Comparison of ENCODE assay signal across 29 cellular contexts in the genomic region with DNA sequence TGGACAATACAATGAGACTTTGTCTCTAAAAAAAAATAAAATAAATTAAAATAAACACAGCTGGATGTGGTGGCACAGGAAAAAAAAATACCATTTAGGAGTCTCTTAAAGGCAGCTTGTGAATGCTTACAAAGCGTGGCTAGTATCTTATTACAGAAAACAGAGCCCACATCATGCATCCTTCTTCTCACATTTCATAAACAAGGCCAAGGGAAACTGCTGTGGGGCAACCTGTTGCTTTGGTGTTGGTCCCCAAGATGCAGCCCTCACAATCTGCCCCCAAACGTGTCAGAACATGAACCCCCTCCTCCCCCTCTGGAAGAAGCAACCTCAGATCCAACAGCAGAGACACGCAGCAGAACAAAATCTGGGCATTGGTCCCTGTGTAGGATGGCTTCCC. TPM values are rescaled to one million over a fixed set of nuclear protein-coding genes. Genes with fewer than 3 reads are reported as not detected.
DNase-seq lines count a peak whose midpoint lies in the region; ATAC-seq and TF ChIP-seq lines count a peak whose summit lies in the region.
"Had no signal": no experiment of that assay in that cellular context is flagged by ENCODE, and none has a peak within 500 bp of the region (broad histone marks: within the 10 kb centered on the region; RNA-seq: fewer than 3 reads in every experiment).

No MANE protein-coding gene starts in this region.

- no peak overlapping the region for H3K4me3 Mint-ChIP-seq in progenitor cell of endocrine pancreas (ENCODE audit: low read depth)
- H3K4me3 Mint-ChIP-seq in activated T-helper 17 cell treated with anti-CD3 and anti-CD28 coated beads, Interleukin-2, amount 50 U/mL, for 72 hours: no peak overlapping the region
- H3K4me3 Mint-ChIP-seq: activated CD4-positive, alpha-beta T cell treated with anti-CD3 and anti-CD28 coated beads, Interleukin-2, amount 10 ng/mL, durations not matched to agents 7 days and 5 days; activated naive CD4-positive, alpha-beta T cell treated with anti-CD3 and anti-CD28 coated beads for 36 hours; activated T-cell treated with anti-CD3 and anti-CD28 coated beads, Interleukin-2, amount 50 U/mL, for 4 hours; nephron progenitor cell had no signal

- no peak overlapping the region for H3K4me3 ChIP-seq in HEK293 (ENCODE audit: low read depth, low read length)
- H3K4me3 ChIP-seq: BLaER1 treated with 17β-estradiol and CSF1 and Interleukin-3, amounts not matched to agents 10 nM and 100 nM; breast epithelium; heart left ventricle; pancreas; PC-9; right atrium auricular region; transverse colon had no signal

- POLR2A ChIA-PET in HEK293 (lab: Yijun Ruan, JAX): no interaction called here

- no peak for TF ChIP-seq CTCF in HEK293 (tag by site-specific recombination; IDR thresholded peaks at IDR 0.05)
- no peak for TF ChIP-seq CTCF in progenitor cell of endocrine pancreas (IDR thresholded peaks at IDR 0.05; ENCODE audit: unreplicated experiment)

- H3K27ac ChIP-seq in HEK293 (ENCODE audit: extremely low read depth, low read depth, low read length): no peak overlapping the region
- H3K27ac ChIP-seq: BLaER1 treated with 17β-estradiol and CSF1 and Interleukin-3, amounts not matched to agents 10 nM and 100 nM; breast epithelium; heart left ventricle; pancreas; PC-9; right atrium auricular region; transverse colon had no signal

- peak overlapping the region; percentile 39 for H3K27ac Mint-ChIP-seq in progenitor cell of endocrine pancreas
- no peak overlapping the region for H3K27ac Mint-ChIP-seq in activated T-helper 17 cell treated with anti-CD3 and anti-CD28 coated beads, Interleukin-2, amount 50 U/mL, for 72 hours
- H3K27ac Mint-ChIP-seq: activated CD4-positive, alpha-beta T cell treated with anti-CD3 and anti-CD28 coated beads, Interleukin-2, amount 10 ng/mL, durations not matched to agents 7 days and 5 days; activated naive CD4-positive, alpha-beta T cell treated with anti-CD3 and anti-CD28 coated beads for 36 hours; nephron progenitor cell had no signal

- no peak for ATAC-seq in activated T-helper 17 cell treated with anti-CD3 and anti-CD28 coated beads, Interleukin-2, amount 50 U/mL, for 72 hours (replicated peaks)
- ATAC-seq: activated T-cell treated with anti-CD3 and anti-CD28 coated beads, Interleukin-2, amount 50 U/mL, for 4 hours; heart left ventricle; pancreas had no signal

- H3K4me1 Mint-ChIP-seq in progenitor cell of endocrine pancreas (ENCODE audit: low read depth): peaks cover 10% of the 10 kb centered on the region
- no peaks in the 10 kb centered on the region for H3K4me1 Mint-ChIP-seq in activated T-helper 17 cell treated with anti-CD3 and anti-CD28 coated beads, Interleukin-2, amount 50 U/mL, for 72 hours

- no peaks in the 10 kb centered on the region for H3K36me3 Mint-ChIP-seq in progenitor cell of endocrine pancreas (ENCODE audit: insufficient read depth)
- no peaks in the 10 kb centered on the region for H3K36me3 Mint-ChIP-seq in activated T-helper 17 cell treated with anti-CD3 and anti-CD28 coated beads, Interleukin-2, amount 50 U/mL, for 72 hours (ENCODE audit: low read depth)

- H3K4me1 ChIP-seq in HEK293 (ENCODE audit: control insufficient read depth, insufficient read depth, low read length): no peaks in the 10 kb centered on the region
- H3K4me1 ChIP-seq: BLaER1 treated with 17β-estradiol and CSF1 and Interleukin-3, amounts not matched to agents 10 nM and 100 nM; breast epithelium; Caco-2; right atrium auricular region; transverse colon had no signal

- no peaks in the 10 kb centered on the region for H3K9me3 Mint-ChIP-seq in progenitor cell of endocrine pancreas (ENCODE audit: low read depth)
- no peaks in the 10 kb centered on the region for H3K9me3 Mint-ChIP-seq in activated T-helper 17 cell treated with anti-CD3 and anti-CD28 coated beads, Interleukin-2, amount 50 U/mL, for 72 hours
- H3K9me3 Mint-ChIP-seq: activated CD4-positive, alpha-beta T cell treated with anti-CD3 and anti-CD28 coated beads, Interleukin-2, amount 10 ng/mL, durations not matched to agents 7 days and 5 days; activated naive CD4-positive, alpha-beta T cell treated with anti-CD3 and anti-CD28 coated beads for 36 hours; activated T-cell treated with anti-CD3 and anti-CD28 coated beads, Interleukin-2, amount 50 U/mL, for 4 hours; nephron progenitor cell had no signal

- H3K9me3 ChIP-seq in HEK293 (ENCODE audit: control insufficient read depth, insufficient read depth, low read depth, low read length): no peaks in the 10 kb centered on the region
- H3K9me3 ChIP-seq: BLaER1 treated with 17β-estradiol and CSF1 and Interleukin-3, amounts not matched to agents 10 nM and 100 nM; breast epithelium; Caco-2; heart left ventricle; pancreas; right atrium auricular region; transverse colon had no signal

- peak; percentile 77 for DNase-seq in NCI-H2107 (lab: John Stamatoyannopoulos, UW)
- DNase-seq in fibroblast of gingiva (ENCODE audit: low read depth): peak; percentile 75
- no peak for DNase-seq in progenitor cell of endocrine pancreas (ENCODE audit: low spot score, unreplicated experiment)
- DNase-seq in activated effector memory CD4-positive, alpha-beta T cell treated with anti-CD3 and anti-CD28 coated beads, Interleukin-2, amount 50 U/mL, for 16 hours: no peak
- DNase-seq in kidney glomerular epithelial cell (lab: John Stamatoyannopoulos, UW): no peak
- DNase-seq: activated CD4-positive, alpha-beta T cell treated with anti-CD3 and anti-CD28 coated beads, Interleukin-2, amount 10 ng/mL, durations not matched to agents 7 days and 5 days; activated naive CD4-positive, alpha-beta T cell treated with anti-CD3 and anti-CD28 coated beads for 36 hours; activated T-cell treated with anti-CD3 and anti-CD28 coated beads, Interleukin-2, amount 50 U/mL, for 4 hours; Caco-2; foreskin fibroblast; GOT3; heart left ventricle; NCI-H1105; NCI-H2081; NCI-H524 treated with DMSO at 0.1 percent for 48 hours; nephron progenitor cell; pancreas; PC-9; Right ventricle myocardium superior; stimulated activated CD4-positive, alpha-beta T cell treated with anti-CD3 and anti-CD28 coated beads, Interleukin-2, amount 100 ng/mL, for 48 hours; transverse colon had no signal

- CTCF ChIA-PET in HEK293 (lab: Yijun Ruan, JAX): interaction anchor here (0.7 to 7.3 kb wide), 3 partner anchors 16 to 152 kb away, joined by 3 to 75 read pairs (median 4); no protein-coding TSS in a partner anchor

- no peaks in the 10 kb centered on the region for H3K36me3 ChIP-seq in HEK293 (ENCODE audit: control insufficient read depth in 2 of 2, insufficient read depth in 1 of 2, low read length in 2 of 2)
- H3K36me3 ChIP-seq: BLaER1 treated with 17β-estradiol and CSF1 and Interleukin-3, amounts not matched to agents 10 nM and 100 nM; breast epithelium; heart left ventricle; pancreas; right atrium auricular region; transverse colon had no signal

- peaks cover 15% of the 10 kb centered on the region for H3K27me3 Mint-ChIP-seq in progenitor cell of endocrine pancreas
- no peaks in the 10 kb centered on the region for H3K27me3 Mint-ChIP-seq in activated T-helper 17 cell treated with anti-CD3 and anti-CD28 coated beads, Interleukin-2, amount 50 U/mL, for 72 hours

TF ChIP-seq in HEK293, 187 proteins besides CTCF, POLR2A, EP300 and RAD21 (continues in another document):
- TF ChIP-seq ZNF311 (tag by site-specific recombination; IDR thresholded peaks at IDR 0.05; ENCODE audit: borderline replicate concordance) (no peak), ZSCAN16 (tag by site-specific recombination; IDR thresholded peaks at IDR 0.05) (no peak), ZNF747 (tag by site-specific recombination; IDR thresholded peaks at IDR 0.05) (no peak), ZEB2 (tag by site-specific recombination; IDR thresholded peaks at IDR 0.05) (no peak), SCRT2 (tag by site-specific recombination; IDR thresholded peaks at IDR 0.05) (peak; percentile 58), ZNF157 (tag by site-specific recombination; IDR thresholded peaks at IDR 0.05) (no peak), ZNF514 (tag by site-specific recombination; IDR thresholded peaks at IDR 0.05) (no peak), PATZ1 (tag by site-specific recombination; IDR thresholded peaks at IDR 0.05) (no peak), ZNF2 (tag by site-specific recombination; IDR thresholded peaks at IDR 0.05) (no peak), ZNF274 (IDR thresholded peaks at IDR 0.05; ENCODE audit: low read length) (no peak), ZNF274 (tag by site-specific recombination; IDR thresholded peaks at IDR 0.05; ENCODE audit: borderline replicate concordance) (no peak), ZNF155 (tag by site-specific recombination; IDR thresholded peaks at IDR 0.05) (no peak)
- TF ChIP-seq, protein P1, sequence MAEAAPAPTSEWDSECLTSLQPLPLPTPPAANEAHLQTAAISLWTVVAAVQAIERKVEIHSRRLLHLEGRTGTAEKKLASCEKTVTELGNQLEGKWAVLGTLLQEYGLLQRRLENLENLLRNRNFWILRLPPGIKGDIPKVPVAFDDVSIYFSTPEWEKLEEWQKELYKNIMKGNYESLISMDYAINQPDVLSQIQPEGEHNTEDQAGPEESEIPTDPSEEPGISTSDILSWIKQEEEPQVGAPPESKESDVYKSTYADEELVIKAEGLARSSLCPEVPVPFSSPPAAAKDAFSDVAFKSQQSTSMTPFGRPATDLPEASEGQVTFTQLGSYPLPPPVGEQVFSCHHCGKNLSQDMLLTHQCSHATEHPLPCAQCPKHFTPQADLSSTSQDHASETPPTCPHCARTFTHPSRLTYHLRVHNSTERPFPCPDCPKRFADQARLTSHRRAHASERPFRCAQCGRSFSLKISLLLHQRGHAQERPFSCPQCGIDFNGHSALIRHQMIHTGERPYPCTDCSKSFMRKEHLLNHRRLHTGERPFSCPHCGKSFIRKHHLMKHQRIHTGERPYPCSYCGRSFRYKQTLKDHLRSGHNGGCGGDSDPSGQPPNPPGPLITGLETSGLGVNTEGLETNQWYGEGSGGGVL (tag by site-specific recombination; IDR thresholded peaks at IDR 0.05): no peak

RNA-seq across cellular contexts. Expression of gene SLC14A1, which starts 2.6 kb away (rescaled TPM):
- total RNA-seq in progenitor cell of endocrine pancreas: 0.31 and 0.50 TPM in 2 replicates
- total RNA-seq in activated T-helper 17 cell treated with anti-CD3 and anti-CD28 coated beads, Interleukin-2, amount 50 U/mL, for 72 hours: 1 to 10 TPM in 1 of 2 donors, under 1 TPM in 1; 0.17 to 1.1 TPM
- total RNA-seq: Caco-2, endothelial cell of umbilical vein, lung microvascular endothelial cell, MCF 10A, PC-9 had no signal

Comparison
In these comparisons a context has a peak if more than half of its experiments do, and no peak if none do; other contexts are left out.
1. DNase-seq: peak in NCI-H2107 (single experiment) and fibroblast of gingiva (single experiment); none in progenitor cell of endocrine pancreas (single experiment), activated effector memory CD4-positive, alpha-beta T cell treated with anti-CD3 and anti-CD28 coated beads, Interleukin-2, amount 50 U/mL, for 16 hours (single experiment) and kidney glomerular epithelial cell (single experiment).